In genomic region chr5:19853616-19854240, GRCh38 we compare ENCODE assay signal across 1 cellular context.
TF ChIP-seq lines count a peak whose summit lies in the region.

No MANE protein-coding gene starts in this region.

TF ChIP-seq in H1, 55 proteins besides CTCF, POLR2A, EP300 and RAD21 (continued from another document):
- TF ChIP-seq USF2 (IDR thresholded peaks at IDR 0.05; ENCODE audit: low read length) = no peak
- no peak for TF ChIP-seq POU5F1 (IDR thresholded peaks at IDR 0.05; ENCODE audit: low read depth, low read length)
- no peak for TF ChIP-seq RNF2 (IDR thresholded peaks at IDR 0.05; ENCODE audit: borderline replicate concordance, low read depth, low read length, missing control alignments, poor library complexity, severe bottlenecking)
- TF ChIP-seq TCF12 (IDR thresholded peaks at IDR 0.05; ENCODE audit: low read depth, low read length) = no peak
- TF ChIP-seq CEBPB (IDR thresholded peaks at IDR 0.05; ENCODE audit: low read depth, low read length) = no peak
- no peak for TF ChIP-seq POLR2AphosphoS5 (IDR thresholded peaks at IDR 0.05; ENCODE audit: low read depth, low read length)
- no peak for TF ChIP-seq CHD7 (IDR thresholded peaks at IDR 0.05; ENCODE audit: insufficient replicate concordance, low read length)
- no peak for TF ChIP-seq RBBP5 (IDR thresholded peaks at IDR 0.05; ENCODE audit: borderline replicate concordance, low read depth, low read length)
- TF ChIP-seq E2F6 (IDR thresholded peaks at IDR 0.05) = no peak
- TF ChIP-seq ATF3 (IDR thresholded peaks at IDR 0.05; ENCODE audit: insufficient read depth, low read depth, low read length) = no peak
- TF ChIP-seq CBX8 (IDR thresholded peaks at IDR 0.05; ENCODE audit: borderline replicate concordance, low read depth, low read length) = no peak
